Comparison of ENCODE assay signal across 17 cellular contexts in genomic region chr6:24824142-24824755, GRCh38. TPM values are rescaled to one million over a fixed set of nuclear protein-coding genes. Genes with fewer than 3 reads are reported as not detected.
DNase-seq lines count a peak whose midpoint lies in the region; ATAC-seq and TF ChIP-seq lines count a peak whose summit lies in the region.
"Had no signal": no experiment of that assay in that cellular context is flagged by ENCODE, and none has a peak within 500 bp of the region (broad histone marks: within the 10 kb centered on the region; RNA-seq: fewer than 3 reads in every experiment).

No MANE protein-coding gene starts in this region.

- H3K27me3 Mint-ChIP-seq in activated B cell treated with CpG ODN at 0.5 μM for 24 hours (no peaks in the 10 kb centered on the region), immature natural killer cell (ENCODE audit: low read depth in 3 of 3) (peaks cover 0 to 20% (median 4%) of the 10 kb centered on the region in 3 donors), Caco-2 (ENCODE audit: insufficient read depth, unreplicated experiment) (no peaks in the 10 kb centered on the region)
- H3K27me3 Mint-ChIP-seq in activated CD4-positive, alpha-beta memory T cell treated with anti-CD3 and anti-CD28 coated beads for 36 hours = no peaks in the 10 kb centered on the region
- H3K27me3 Mint-ChIP-seq: naive B cell had no signal

- no peak for ATAC-seq in activated naive CD4-positive, alpha-beta T cell treated with anti-CD3 and anti-CD28 coated beads, Interleukin-2, amount 50 U/mL, for 72 hours
- ATAC-seq in activated B cell treated with CpG ODN at 0.5 μM for 24 hours (ENCODE audit: low read depth) = no peak
- ATAC-seq: foreskin keratinocyte, Right ventricle myocardium inferior had no signal

- TF ChIP-seq CTCF in activated B cell treated with CpG ODN at 0.5 μM for 24 hours (IDR thresholded peaks at IDR 0.05) = no peak
- no peak for TF ChIP-seq CTCF in Caco-2 (IDR thresholded peaks at IDR 0.05; ENCODE audit: insufficient read depth in 1 of 2, low read depth in 1 of 2, low read length in 1 of 2, severe bottlenecking in 1 of 2, unreplicated experiment in 1 of 2)

- H3K4me1 Mint-ChIP-seq in activated B cell treated with CpG ODN at 0.5 μM for 24 hours (no peaks in the 10 kb centered on the region), immature natural killer cell (peaks cover 24 to 53% of the 10 kb centered on the region in 2 donors), Caco-2 (ENCODE audit: low read depth, unreplicated experiment) (peaks cover 6% of the 10 kb centered on the region)
- H3K4me1 Mint-ChIP-seq in activated CD4-positive, alpha-beta memory T cell treated with anti-CD3 and anti-CD28 coated beads for 36 hours (ENCODE audit: low read depth) = peaks cover 2% of the 10 kb centered on the region

- H3K9me3 Mint-ChIP-seq in activated naive CD4-positive, alpha-beta T cell treated with anti-CD3 and anti-CD28 coated beads, Interleukin-2, amount 50 U/mL, for 72 hours = no peaks in the 10 kb centered on the region
- H3K9me3 Mint-ChIP-seq in activated B cell treated with CpG ODN at 0.5 μM for 24 hours (no peaks in the 10 kb centered on the region), immature natural killer cell (no peaks in the 10 kb centered on the region), Caco-2 (ENCODE audit: unreplicated experiment) (no peaks in the 10 kb centered on the region)
- no peaks in the 10 kb centered on the region for H3K9me3 Mint-ChIP-seq in activated CD4-positive, alpha-beta memory T cell treated with anti-CD3 and anti-CD28 coated beads for 36 hours
- H3K9me3 Mint-ChIP-seq: activated T-helper 1 cell treated with anti-CD3 and anti-CD28 coated beads, Interleukin-12 subunit alpha, Interleukin-12 subunit beta, Interleukin-2, Interleukin-4 antibody, amounts not matched to agents 30 ng/mL and 10 ng/mL and 1 ng/mL, durations not matched to agents 14 hours and 24 hours and 36 hours; naive B cell had no signal

- H3K27ac ChIP-seq in substantia nigra (ENCODE audit: low read depth, low read length, poor library complexity, severe bottlenecking) = no peak overlapping the region
- H3K27ac ChIP-seq: foreskin keratinocyte, tibial artery had no signal

- peaks cover 12 to 38% of the 10 kb centered on the region in 2 donors for H3K36me3 Mint-ChIP-seq in activated naive CD4-positive, alpha-beta T cell treated with anti-CD3 and anti-CD28 coated beads, Interleukin-2, amount 50 U/mL, for 72 hours
- peaks cover 80% of the 10 kb centered on the region for H3K36me3 Mint-ChIP-seq in activated B cell treated with CpG ODN at 0.5 μM for 24 hours (ENCODE audit: low read depth)
- peaks cover 12 to 49% (median 39%) of the 10 kb centered on the region in 3 donors for H3K36me3 Mint-ChIP-seq in immature natural killer cell
- no peaks in the 10 kb centered on the region for H3K36me3 Mint-ChIP-seq in Caco-2 (ENCODE audit: insufficient read depth, unreplicated experiment)
- H3K36me3 Mint-ChIP-seq in activated CD4-positive, alpha-beta memory T cell treated with anti-CD3 and anti-CD28 coated beads for 36 hours = peaks cover 34% of the 10 kb centered on the region

- no peak for DNase-seq in activated naive CD4-positive, alpha-beta T cell treated with anti-CD3 and anti-CD28 coated beads, Interleukin-2, amount 50 U/mL, for 72 hours (ENCODE audit: low spot score in 2 of 2)
- DNase-seq in activated naive CD4-positive, alpha-beta T cell treated with Interleukin-2 at 50 U/mL for 16 hours = no peak
- no peak for DNase-seq in activated B cell treated with CpG ODN at 0.5 μM for 24 hours
- DNase-seq in immature natural killer cell = no peak
- DNase-seq in Caco-2 = no peak
- no peak for DNase-seq in GF-D8 (lab: John Stamatoyannopoulos, UW)
- DNase-seq in activated CD4-positive, alpha-beta memory T cell treated with anti-CD3 and anti-CD28 coated beads for 36 hours = no peak
- no peak for DNase-seq in substantia nigra (lab: John Stamatoyannopoulos, UW)
- DNase-seq: foreskin keratinocyte; naive B cell; NCI-H1694; retina; stimulated activated CD4-positive, alpha-beta T cell treated with anti-CD3 and anti-CD28 coated beads, Interleukin-1b, Interleukin-23, amount 100 ng/mL, for 48 hours; tibial artery had no signal

- H3K4me1 ChIP-seq in Caco-2 = peaks cover 8% of the 10 kb centered on the region; the same call in 1 of the 2 replicates
- H3K4me1 ChIP-seq: foreskin keratinocyte, tibial artery had no signal

- POLR2A ChIA-PET in activated B cell treated with CpG ODN at 0.5 μM for 24 hours (lab: Charles Lee) = interaction anchor here (0.6 kb wide), 1 partner anchor 22 kb away, joined by 9 read pairs; no protein-coding TSS in a partner anchor
- POLR2A ChIA-PET in Caco-2 (lab: Charles Lee) = interaction anchor here (0.6 kb wide), 1 partner anchor 45 kb away, joined by 3 read pairs; no protein-coding TSS in a partner anchor
- POLR2A ChIA-PET in activated CD4-positive, alpha-beta memory T cell treated with anti-CD3 and anti-CD28 coated beads for 36 hours (lab: Charles Lee) = no interaction called here

- no peak overlapping the region for H3K4me3 ChIP-seq in Caco-2 (ENCODE audit: low read depth, low read length)
- H3K4me3 ChIP-seq: tibial artery had no signal

- no TSS peak for BruUV-seq in Caco-2 (replicated peaks; lab: Mats Ljungman, UMichigan)

- intact Hi-C loops in activated B cell treated with CpG ODN at 0.5 μM for 24 hours (cut with micrococcal nuclease) (no loop called here), Caco-2 (cut with micrococcal nuclease; ENCODE audit: unreplicated experiment) (no loop called here)
- intact Hi-C loops in activated CD4-positive, alpha-beta memory T cell treated with anti-CD3 and anti-CD28 coated beads for 36 hours (cut with micrococcal nuclease) = no loop called here

- H3K4me3 Mint-ChIP-seq in activated B cell treated with CpG ODN at 0.5 μM for 24 hours (no peak overlapping the region), immature natural killer cell (no peak overlapping the region), Caco-2 (ENCODE audit: unreplicated experiment) (no peak overlapping the region)
- H3K4me3 Mint-ChIP-seq in activated CD4-positive, alpha-beta memory T cell treated with anti-CD3 and anti-CD28 coated beads for 36 hours = no peak overlapping the region
- H3K4me3 Mint-ChIP-seq: activated T-helper 1 cell treated with anti-CD3 and anti-CD28 coated beads, Interleukin-12 subunit alpha, Interleukin-12 subunit beta, Interleukin-2, Interleukin-4 antibody, amounts not matched to agents 30 ng/mL and 10 ng/mL and 1 ng/mL, durations not matched to agents 14 hours and 24 hours and 36 hours; naive B cell had no signal

- peak overlapping the region; percentile 62 to 72 for H3K27ac Mint-ChIP-seq in activated naive CD4-positive, alpha-beta T cell treated with anti-CD3 and anti-CD28 coated beads, Interleukin-2, amount 50 U/mL, for 72 hours
- H3K27ac Mint-ChIP-seq in activated B cell treated with CpG ODN at 0.5 μM for 24 hours = peak overlapping the region; percentile 53
- H3K27ac Mint-ChIP-seq in immature natural killer cell = peak overlapping the region in 5 of 6 donors; percentile 45 to 78 (median 57)
- H3K27ac Mint-ChIP-seq in Caco-2 (ENCODE audit: unreplicated experiment) = no peak overlapping the region
- no peak overlapping the region for H3K27ac Mint-ChIP-seq in activated CD4-positive, alpha-beta memory T cell treated with anti-CD3 and anti-CD28 coated beads for 36 hours
- H3K27ac Mint-ChIP-seq: activated T-helper 1 cell treated with anti-CD3 and anti-CD28 coated beads, Interleukin-12 subunit alpha, Interleukin-12 subunit beta, Interleukin-2, Interleukin-4 antibody, amounts not matched to agents 30 ng/mL and 10 ng/mL and 1 ng/mL, durations not matched to agents 14 hours and 24 hours and 36 hours had no signal

- H3K9me3 ChIP-seq in Caco-2 = no peaks in the 10 kb centered on the region
- H3K9me3 ChIP-seq: tibial artery had no signal

- no peaks in the 10 kb centered on the region for H3K36me3 ChIP-seq in Caco-2 (ENCODE audit: control insufficient read depth, insufficient read depth, low read length)

- CTCF ChIA-PET in activated B cell treated with CpG ODN at 0.5 μM for 24 hours (lab: Charles Lee) (no interaction called here), Caco-2 (lab: Charles Lee) (no interaction called here)
- CTCF ChIA-PET in activated CD4-positive, alpha-beta memory T cell treated with anti-CD3 and anti-CD28 coated beads for 36 hours (lab: Charles Lee) = interaction anchor here (1.2 kb wide), 1 partner anchor 247 kb away, joined by 4 read pairs; no protein-coding TSS in a partner anchor

- H3K27me3 ChIP-seq in Caco-2 (replicated peaks; ENCODE audit: control insufficient read depth, insufficient read depth, low read length) = no peaks in the 10 kb centered on the region
- H3K27me3 ChIP-seq: foreskin keratinocyte, tibial artery had no signal

RNA-seq across cellular contexts. Expression of gene ARMH2, which starts 25.5 kb away (rescaled TPM):
- total RNA-seq in activated naive CD4-positive, alpha-beta T cell treated with anti-CD3 and anti-CD28 coated beads, Interleukin-2, amount 50 U/mL, for 72 hours = under 1 TPM in 1 of 2 donors, not detected in 1; 0.31 TPM
- 2.1 and 2.3 TPM in 2 replicates for total RNA-seq in activated B cell treated with CpG ODN at 0.5 μM for 24 hours
- not detected for polyA plus RNA-seq in immature natural killer cell
- total RNA-seq in Caco-2 (2022) = not detected in 2 replicates
- not detected for total RNA-seq in activated CD4-positive, alpha-beta memory T cell treated with anti-CD3 and anti-CD28 coated beads for 36 hours
- total RNA-seq: activated T-helper 1 cell treated with anti-CD3 and anti-CD28 coated beads, Interleukin-12 subunit alpha, Interleukin-12 subunit beta, Interleukin-2, Interleukin-4 antibody, amounts not matched to agents 30 ng/mL and 10 ng/mL and 1 ng/mL, durations not matched to agents 14 hours and 24 hours and 36 hours; foreskin keratinocyte; liver; Right ventricle myocardium inferior had no signal
- polyA plus RNA-seq: foreskin keratinocyte, liver had no signal

RNA-seq across cellular contexts. Expression of gene GMNN, which starts 49.5 kb away (rescaled TPM):
- 100 to 1,000 TPM in 1 of 2 donors, 10 to 100 TPM in 1; 68.7 to 109 TPM for total RNA-seq in activated naive CD4-positive, alpha-beta T cell treated with anti-CD3 and anti-CD28 coated beads, Interleukin-2, amount 50 U/mL, for 72 hours
- total RNA-seq in activated B cell treated with CpG ODN at 0.5 μM for 24 hours = 12.9 and 14.5 TPM in 2 replicates
- polyA plus RNA-seq in immature natural killer cell = 1 to 10 TPM; 5.1 to 9.6 (median 5.2) TPM
- 66.5 and 70.0 TPM in 2 replicates for total RNA-seq in Caco-2 (2022)
- total RNA-seq in activated CD4-positive, alpha-beta memory T cell treated with anti-CD3 and anti-CD28 coated beads for 36 hours = 10 to 100 TPM; 76.5 to 77.4 TPM

Comparison
In these comparisons a context has a peak if more than half of its experiments do, and no peak if none do; other contexts are left out.
1. H3K27ac Mint-ChIP-seq: peak in activated naive CD4-positive, alpha-beta T cell treated with anti-CD3 and anti-CD28 coated beads, Interleukin-2, amount 50 U/mL, for 72 hours (2 of 2), activated B cell treated with CpG ODN at 0.5 μM for 24 hours (single experiment) and immature natural killer cell (5 of 6); none in Caco-2 (single experiment) and activated CD4-positive, alpha-beta memory T cell treated with anti-CD3 and anti-CD28 coated beads for 36 hours (single experiment).